In genomic region chr1:223214272-223214807, GRCh38 we compare ENCODE assay signal across 20 cellular contexts.
DNase-seq lines count a peak whose midpoint lies in the region; ATAC-seq and TF ChIP-seq lines count a peak whose summit lies in the region.
"Had no signal": no experiment of that assay in that cellular context is flagged by ENCODE, and none has a peak within 500 bp of the region (broad histone marks: within the 10 kb centered on the region; RNA-seq: fewer than 3 reads in every experiment).

No MANE protein-coding gene starts in this region.

- no peak overlapping the region for H3K27ac Mint-ChIP-seq in osteocyte (ENCODE audit: unreplicated experiment)
- H3K27ac Mint-ChIP-seq in naive thymus-derived CD4-positive, alpha-beta T cell: peak overlapping the region in 1 of 9 donors; percentile 82
- H3K27ac Mint-ChIP-seq: B cell had no signal

- intact Hi-C loops in naive thymus-derived CD4-positive, alpha-beta T cell (cut with micrococcal nuclease): no loop called here

- peaks cover 12% of the 10 kb centered on the region for H3K9me3 Mint-ChIP-seq in osteocyte (ENCODE audit: unreplicated experiment)
- H3K9me3 Mint-ChIP-seq in naive thymus-derived CD4-positive, alpha-beta T cell: peaks cover 0 to 14% (median 7%) of the 10 kb centered on the region in 11 donors

- H3K27ac ChIP-seq in naive thymus-derived CD4-positive, alpha-beta T cell (ENCODE audit: low read depth, low read length): no peak overlapping the region
- H3K27ac ChIP-seq: SK-N-MC had no signal

- no peak overlapping the region for H3K4me3 ChIP-seq in naive thymus-derived CD4-positive, alpha-beta T cell (ENCODE audit: low read length)
- H3K4me3 ChIP-seq: SK-N-MC had no signal

- peaks cover 0 to under 1% (median 0%) of the 10 kb centered on the region in 3 experiments for H3K36me3 ChIP-seq in naive thymus-derived CD4-positive, alpha-beta T cell (ENCODE audit: control insufficient read depth in 2 of 3, insufficient read depth in 3 of 3, low read length in 3 of 3)

- H3K4me3 Mint-ChIP-seq in osteocyte (ENCODE audit: unreplicated experiment): no peak overlapping the region
- H3K4me3 Mint-ChIP-seq in naive thymus-derived CD4-positive, alpha-beta T cell: no peak overlapping the region
- H3K4me3 Mint-ChIP-seq: B cell had no signal

- H3K36me3 Mint-ChIP-seq in osteocyte (ENCODE audit: unreplicated experiment): no peaks in the 10 kb centered on the region
- peaks cover 0 to 14% (median 9%) of the 10 kb centered on the region in 5 donors for H3K36me3 Mint-ChIP-seq in naive thymus-derived CD4-positive, alpha-beta T cell

- no peaks in the 10 kb centered on the region for H3K27me3 ChIP-seq in naive thymus-derived CD4-positive, alpha-beta T cell (ENCODE audit: control insufficient read depth in 2 of 2, insufficient read depth in 2 of 2, low read length in 2 of 2)

- DNase-seq in NCI-H1417 (lab: John Stamatoyannopoulos, UW): peak; percentile 14 to 71 (median 23)
- DNase-seq in NCI-H1417 treated with DMSO at 0.1 percent for 48 hours (lab: John Stamatoyannopoulos, UW): no peak
- DNase-seq in NCI-H1436 treated with DMSO at 0.1 percent for 48 hours (lab: John Stamatoyannopoulos, UW): peak; percentile 21
- peak; percentile 86 for DNase-seq in NCI-H82 (lab: John Stamatoyannopoulos, UW)
- DNase-seq in osteocyte (ENCODE audit: extremely low spot score, unreplicated experiment): peak; percentile 63
- no peak for DNase-seq in naive thymus-derived CD4-positive, alpha-beta T cell
- no peak for DNase-seq in stimulated activated CD4-positive, alpha-beta T cell treated with anti-CD3 and anti-CD28 coated beads, Interleukin-2, amount 100 ng/mL, for 24 hours
- no peak for DNase-seq in activated effector memory CD4-positive, alpha-beta T cell treated with anti-CD3 and anti-CD28 coated beads, Interleukin-2, amount 50 U/mL, for 16 hours
- DNase-seq: 8988T, DMS53, KG1, MV-4-11, NCI-H146, NCI-H2081, NCI-H345, NCI-H526 treated with DMSO at 0.1 percent for 48 hours, SHP77 had no signal

- CTCF ChIA-PET in naive thymus-derived CD4-positive, alpha-beta T cell (lab: Charles Lee): no interaction called here

- POLR2A ChIA-PET in naive thymus-derived CD4-positive, alpha-beta T cell (lab: Charles Lee): no interaction called here

- no peak for ATAC-seq in naive thymus-derived CD4-positive, alpha-beta T cell
- ATAC-seq: HepG2 had no signal

- no peaks in the 10 kb centered on the region for H3K4me1 Mint-ChIP-seq in osteocyte (ENCODE audit: unreplicated experiment)
- H3K4me1 Mint-ChIP-seq in naive thymus-derived CD4-positive, alpha-beta T cell: peaks cover 0 to 7% (median 0%) of the 10 kb centered on the region in 7 donors
- H3K4me1 Mint-ChIP-seq: B cell had no signal

- no peaks in the 10 kb centered on the region for H3K4me1 ChIP-seq in naive thymus-derived CD4-positive, alpha-beta T cell (ENCODE audit: control insufficient read depth in 2 of 2, insufficient read depth in 2 of 2, low read length in 2 of 2)

- H3K9me3 ChIP-seq in naive thymus-derived CD4-positive, alpha-beta T cell (ENCODE audit: control insufficient read depth in 2 of 3, low read length in 3 of 3): peaks cover 0 to 12% (median 0%) of the 10 kb centered on the region in 3 experiments

- peaks cover 3% of the 10 kb centered on the region for H3K27me3 Mint-ChIP-seq in osteocyte (ENCODE audit: unreplicated experiment)
- no peaks in the 10 kb centered on the region for H3K27me3 Mint-ChIP-seq in naive thymus-derived CD4-positive, alpha-beta T cell

- TF ChIP-seq CTCF in osteocyte (IDR thresholded peaks at IDR 0.05): no peak

Comparison
In these comparisons a context has a peak if more than half of its experiments do, and no peak if none do; other contexts are left out.
1. DNase-seq: peak in NCI-H1417 (3 of 3), NCI-H1436 treated with DMSO at 0.1 percent for 48 hours (single experiment), NCI-H82 (single experiment) and osteocyte (single experiment); none in NCI-H1417 treated with DMSO at 0.1 percent for 48 hours (single experiment), naive thymus-derived CD4-positive, alpha-beta T cell (0 of 9), stimulated activated CD4-positive, alpha-beta T cell treated with anti-CD3 and anti-CD28 coated beads, Interleukin-2, amount 100 ng/mL, for 24 hours (0 of 2) and activated effector memory CD4-positive, alpha-beta T cell treated with anti-CD3 and anti-CD28 coated beads, Interleukin-2, amount 50 U/mL, for 16 hours (single experiment).